ENCODE assay signal across 28 cellular contexts in genomic region chr3:184694266-184694665, GRCh38.
"Had no signal": no experiment of that assay in that cellular context is flagged by ENCODE, and none has a peak within 500 bp of the region (broad histone marks: within the 10 kb centered on the region; RNA-seq: fewer than 3 reads in every experiment).

No MANE protein-coding gene starts in this region.

- DNase-seq: activated CD4-positive, alpha-beta T cell treated with anti-CD3 and anti-CD28 coated beads for 48 hours; activated CD4-positive, alpha-beta T cell treated with anti-CD3 and anti-CD28 coated beads, Interleukin-2, amount 50 U/mL, for 48 hours; activated CD8-positive, alpha-beta memory T cell treated with anti-CD3 and anti-CD28 coated beads for 24 hours; activated effector memory CD4-positive, alpha-beta T cell treated with Interleukin-2 at 50 U/mL for 16 hours; activated naive CD4-positive, alpha-beta T cell treated with Interleukin-2 at 50 U/mL for 16 hours; anterior cingulate cortex; central memory CD4-positive, alpha-beta T cell; effector CD8-positive, alpha-beta T cell; hippocampal formation; lower lobe of right lung; mesenchymal stem cell; natural killer cell; psoas muscle; stimulated activated CD4-positive, alpha-beta T cell treated with anti-CD3 and anti-CD28 coated beads, Interleukin-1b, Interleukin-23, amount 100 ng/mL, for 48 hours; stimulated activated CD4-positive, alpha-beta T cell treated with anti-CD3 and anti-CD28 coated beads, Interleukin-4, amount 100 ng/mL, for 4 hours; stimulated activated CD8-positive, alpha-beta memory T cell treated with anti-CD3 and anti-CD28 coated beads, Interleukin-4, amount 100 ng/mL, for 48 hours; stimulated activated naive CD8-positive, alpha-beta T cell treated with anti-CD3 and anti-CD28 coated beads, Interleukin-15, amount 100 ng/mL, for 72 hours; substantia nigra; SW 1271; T1000; upper lobe of left lung; WERI-Rb-1 had no signal

- H3K27me3 ChIP-seq: ovary, upper lobe of left lung had no signal

- H3K4me3 Mint-ChIP-seq: activated naive CD8-positive, alpha-beta T cell; natural killer cell; stimulated activated memory B cell treated with anti-CD40 and anti-IgM and Interleukin-4, amounts not matched to agents 10 μg/mL and 1 μg/mL and 100 μg/mL, for 72 hours; stimulated activated naive CD8-positive, alpha-beta T cell treated with anti-CD3 and anti-CD28 coated beads, Interleukin-15, amount 100 ng/mL, for 72 hours; T-helper 1 cell treated with Interleukin-12 subunit alpha and Interleukin-12 subunit beta and Interleukin-4 antibody, amounts not matched to agents 30 μg/mL and 1 μg/mL, for 36 hours had no signal

- H3K36me3 ChIP-seq: lower lobe of right lung, ovary, upper lobe of left lung, WERI-Rb-1 had no signal

- H3K27me3 Mint-ChIP-seq: activated naive CD8-positive, alpha-beta T cell; stimulated activated memory B cell treated with anti-CD40 and anti-IgM and Interleukin-4, amounts not matched to agents 10 μg/mL and 1 μg/mL and 100 μg/mL, for 72 hours had no signal

- H3K4me2 ChIP-seq: smooth muscle cell had no signal

- H3K36me3 Mint-ChIP-seq: activated naive CD8-positive, alpha-beta T cell; natural killer cell; stimulated activated memory B cell treated with anti-CD40 and anti-IgM and Interleukin-4, amounts not matched to agents 10 μg/mL and 1 μg/mL and 100 μg/mL, for 72 hours had no signal

- H3K27ac Mint-ChIP-seq: activated naive CD8-positive, alpha-beta T cell; natural killer cell; stimulated activated memory B cell treated with anti-CD40 and anti-IgM and Interleukin-4, amounts not matched to agents 10 μg/mL and 1 μg/mL and 100 μg/mL, for 72 hours; T-helper 1 cell treated with Interleukin-12 subunit alpha and Interleukin-12 subunit beta and Interleukin-4 antibody, amounts not matched to agents 30 μg/mL and 1 μg/mL, for 36 hours had no signal

- H3K4me3 ChIP-seq: lower lobe of right lung, ovary, psoas muscle, smooth muscle cell, upper lobe of left lung had no signal

- ATAC-seq: activated CD4-positive, CD25-positive, alpha-beta regulatory T cell treated with anti-CD3 and anti-CD28 coated beads, Interleukin-2, amount 50 U/mL, for 24 hours; lower lobe of right lung; natural killer cell; psoas muscle; stimulated activated memory B cell treated with anti-CD40 and anti-IgM and Interleukin-4, amounts not matched to agents 10 μg/mL and 1 μg/mL and 100 μg/mL, for 72 hours; stimulated activated naive CD8-positive, alpha-beta T cell treated with anti-CD3 and anti-CD28 coated beads, Interleukin-15, amount 100 ng/mL, for 72 hours had no signal

- H3K9me3 Mint-ChIP-seq: natural killer cell; stimulated activated memory B cell treated with anti-CD40 and anti-IgM and Interleukin-4, amounts not matched to agents 10 μg/mL and 1 μg/mL and 100 μg/mL, for 72 hours; stimulated activated naive CD8-positive, alpha-beta T cell treated with anti-CD3 and anti-CD28 coated beads, Interleukin-15, amount 100 ng/mL, for 72 hours; T-helper 1 cell treated with Interleukin-12 subunit alpha and Interleukin-12 subunit beta and Interleukin-4 antibody, amounts not matched to agents 30 μg/mL and 1 μg/mL, for 36 hours had no signal

- H3K4me1 Mint-ChIP-seq: natural killer cell; stimulated activated naive CD8-positive, alpha-beta T cell treated with anti-CD3 and anti-CD28 coated beads, Interleukin-15, amount 100 ng/mL, for 72 hours had no signal

- H3K9me3 ChIP-seq: lower lobe of right lung, ovary, psoas muscle, upper lobe of left lung had no signal

- H3K27ac ChIP-seq: lower lobe of right lung, ovary, psoas muscle, upper lobe of left lung, WERI-Rb-1 had no signal
